Comparison of ENCODE assay signal across 16 cellular contexts in the genomic region with DNA sequence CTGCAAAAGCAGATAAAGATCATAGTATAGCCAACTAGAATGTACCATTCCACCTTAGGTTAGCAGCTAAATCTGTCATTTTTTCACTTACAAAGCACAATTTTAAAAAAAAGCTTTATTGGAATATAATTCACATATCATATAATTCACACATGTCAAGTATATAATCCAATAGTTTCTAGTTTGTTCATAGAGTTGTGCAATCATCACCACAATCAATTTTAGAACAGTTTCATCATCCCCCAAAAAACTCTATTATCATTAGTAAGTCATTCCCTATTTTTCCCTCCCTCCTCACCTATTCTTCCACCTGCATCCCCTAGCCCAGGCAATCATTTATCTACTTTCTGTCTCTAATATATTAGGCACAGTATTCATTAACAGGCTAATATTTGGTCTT.
"Had no signal": no experiment of that assay in that cellular context is flagged by ENCODE, and none has a peak within 500 bp of the region (broad histone marks: within the 10 kb centered on the region; RNA-seq: fewer than 3 reads in every experiment).

No MANE protein-coding gene starts in this region.

- ATAC-seq: gastrocnemius medialis, heart right ventricle, psoas muscle had no signal

- DNase-seq: cortex of kidney; dorsolateral prefrontal cortex; effector CD8-positive, alpha-beta T cell; gastrocnemius medialis; heart right ventricle; hypothalamus; kidney glomerular epithelial cell; mesendoderm; naive B cell; nephron progenitor cell; psoas muscle; retina; sigmoid colon; stimulated activated CD4-positive, alpha-beta T cell treated with anti-CD3 and anti-CD28 coated beads, Interleukin-2, amount 100 ng/mL, for 48 hours; stimulated activated naive CD4-positive, alpha-beta T cell treated with Interleukin-2 at 50 U/mL for 16 hours; trophoblast cell had no signal
